ENCODE assay signal across 8 cellular contexts in genomic region chr4:38663801-38664703, GRCh38. TPM values are rescaled to one million over a fixed set of nuclear protein-coding genes. Genes with fewer than 3 reads are reported as not detected.
DNase-seq lines count a peak whose midpoint lies in the region; ATAC-seq, FAIRE-seq and TF ChIP-seq lines count a peak whose summit lies in the region.

Gene KLF3 (plus strand): TSS chr4:38664199. CDS start chr4:38680626, 16,427 bp downstream.

- H3K4me1 ChIP-seq in H1 (replicated peaks in 1 of 4; ENCODE audit: control insufficient read depth in 3 of 4, insufficient read depth in 4 of 4, low read length in 3 of 4) (peaks cover 3 to 17% (median 8%) of the 10 kb centered on the region in 4 experiments; a peak in 5 of 7 replicates), mesenchymal stem cell (ENCODE audit: control insufficient read depth, insufficient read depth, low read depth, low read length) (peaks cover 4% of the 10 kb centered on the region)

- H3K9ac ChIP-seq in H1 (replicated peaks in 1 of 4; ENCODE audit: extremely low read depth in 1 of 4, low read depth in 3 of 4, low read length in 3 of 4) (peak within 1 kb of the TSS; percentile 67 to 91 (median 76)), mesenchymal stem cell (ENCODE audit: low read length) (peak within 1 kb of the TSS; percentile 96)

- peaks cover 0 to 15% (median 13%) of the 10 kb centered on the region in 4 experiments; a peak in 6 of 7 replicates for H3K27me3 ChIP-seq in H1 (replicated peaks in 1 of 4; ENCODE audit: control insufficient read depth in 3 of 4, extremely low read depth in 1 of 4, insufficient read depth in 3 of 4, low read length in 3 of 4)
- H3K27me3 ChIP-seq in mesenchymal stem cell (ENCODE audit: control insufficient read depth in 1 of 2, insufficient read depth in 1 of 2, low read length in 2 of 2), result no peaks in the 10 kb centered on the region

- H3K27me3 Mint-ChIP-seq in activated CD8-positive, alpha-beta memory T cell treated with anti-CD3 and anti-CD28 coated beads, Interleukin-2, amount 10 ng/mL, durations not matched to agents 7 days and 5 days, result peaks cover 50% of the 10 kb centered on the region

- peak; percentile 69 to 99 (median 90) for DNase-seq in C1 segment of cervical spinal cord (lab: John Stamatoyannopoulos, UW)
- DNase-seq in NOMO-1 (lab: John Stamatoyannopoulos, UW; ENCODE audit: unreplicated experiment in 2 of 2), result peak; percentile 82 to 91
- DNase-seq in activated CD8-positive, alpha-beta memory T cell treated with anti-CD3 and anti-CD28 coated beads, Interleukin-2, amount 10 ng/mL, durations not matched to agents 7 days and 5 days, result peak; percentile 84
- DNase-seq in H1 (ENCODE audit: low read depth in 1 of 2, low spot score in 2 of 2), result peak in 1 of 2 experiments; percentile 82
- peak; percentile 89 for DNase-seq in mesenchymal stem cell
- DNase-seq in stimulated activated CD8-positive, alpha-beta memory T cell treated with anti-CD3 and anti-CD28 coated beads, Interleukin-12 subunit alpha, Interleukin-12 subunit beta, amount 100 ng/mL, for 24 hours (ENCODE audit: extremely low read depth), result peak; percentile 67

- H3K4ac ChIP-seq in H1 (replicated peaks; ENCODE audit: insufficient read length, low read depth, low read length) (no peak within 1 kb of the TSS), mesenchymal stem cell (ENCODE audit: low read depth in 1 of 2, low read length in 2 of 2) (peak within 1 kb of the TSS; percentile 75 to 98)

- no peak within 1 kb of the TSS for H2BK5ac ChIP-seq in H1 (ENCODE audit: low read depth, low read length)
- peak within 1 kb of the TSS; percentile 91 for H2BK5ac ChIP-seq in mesenchymal stem cell (ENCODE audit: low read depth, low read length, poor library complexity, severe bottlenecking)

- no peak for TF ChIP-seq EP300 in H1 (IDR thresholded peaks at IDR 0.05; ENCODE audit: borderline replicate concordance in 1 of 2, low read depth in 2 of 2, low read length in 2 of 2)

- CTCF ChIA-PET in activated CD8-positive, alpha-beta memory T cell treated with anti-CD3 and anti-CD28 coated beads, Interleukin-2, amount 10 ng/mL, durations not matched to agents 7 days and 5 days (lab: Charles Lee), result interaction anchor here (2.4 to 3.0 kb wide), 2 partner anchors 344 kb away, joined by 10 to 21 read pairs; no protein-coding TSS in a partner anchor
- CTCF ChIA-PET in H1 (lab: Charles Lee; ENCODE audit: partially characterized antibody), result interaction anchor here (2.0 kb wide), 1 partner anchor 346 kb away, joined by 7 read pairs; no protein-coding TSS in a partner anchor

- no peak for TF ChIP-seq CTCF in H1 (IDR thresholded peaks at IDR 0.05; ENCODE audit: control extremely low read depth in 1 of 3, insufficient read depth in 1 of 3, low read depth in 1 of 3, low read length in 3 of 3)

- no peaks in the 10 kb centered on the region for H3K36me3 Mint-ChIP-seq in activated CD8-positive, alpha-beta memory T cell treated with anti-CD3 and anti-CD28 coated beads, Interleukin-2, amount 10 ng/mL, durations not matched to agents 7 days and 5 days

- peaks cover 2% of the 10 kb centered on the region; the same call in 1 of the 2 replicates for H3K23me2 ChIP-seq in H1 (ENCODE audit: low read depth, low read length)

- H3K4me3 ChIP-seq in H1 (ENCODE audit: extremely low read depth in 1 of 4, insufficient read depth in 2 of 4, low read depth in 3 of 4, low read length in 4 of 4) (peak within 1 kb of the TSS; percentile 75 to 92 (median 80)), mesenchymal stem cell (ENCODE audit: insufficient read depth in 1 of 2, low read depth in 1 of 2, low read length in 2 of 2) (peak within 1 kb of the TSS; percentile 86 to 92)

- peak within 1 kb of the TSS; percentile 73 for H3K4me3 Mint-ChIP-seq in activated CD8-positive, alpha-beta memory T cell treated with anti-CD3 and anti-CD28 coated beads, Interleukin-2, amount 10 ng/mL, durations not matched to agents 7 days and 5 days

- H2BK120ac ChIP-seq in H1 (replicated peaks; ENCODE audit: low read depth, low read length) (no peak within 1 kb of the TSS), mesenchymal stem cell (ENCODE audit: low read depth, low read length) (peak within 1 kb of the TSS; percentile 96)

- H3K23ac ChIP-seq in H1 (ENCODE audit: insufficient read length), result no peak within 1 kb of the TSS
- peak within 1 kb of the TSS; percentile 90 to 95 for H3K23ac ChIP-seq in mesenchymal stem cell (ENCODE audit: low read length in 2 of 2)

- 0 out of 2 replicates have a peak, but pooled peaks cover 2% of the 10 kb centered on the region for H3K79me1 ChIP-seq in H1 (ENCODE audit: low read depth, low read length)
- H3K79me1 ChIP-seq in mesenchymal stem cell (replicated peaks; ENCODE audit: low read length, poor library complexity, severe bottlenecking), result peaks cover 4% of the 10 kb centered on the region

- H3K14ac ChIP-seq in H1 (ENCODE audit: insufficient read length), result no peak within 1 kb of the TSS
- peak within 1 kb of the TSS; percentile 86 to 96 for H3K14ac ChIP-seq in mesenchymal stem cell (ENCODE audit: low read length in 2 of 2)

- peak in 1 of 2 experiments; percentile 3; a peak in 2 of 4 replicates for TF ChIP-seq RAD21 in H1 (IDR thresholded peaks at IDR 0.05 in 1 of 2, conservative IDR thresholded peaks at IDR 0.05 in 1 of 2; ENCODE audit: low read depth in 2 of 2, low read length in 2 of 2)

- H3K56ac ChIP-seq in H1 (replicated peaks; ENCODE audit: insufficient read length, low read depth, low read length), result peak within 1 kb of the TSS; percentile 94

- H3K18ac ChIP-seq in H1 (ENCODE audit: extremely low read depth, low read length) (peak within 1 kb of the TSS; percentile 78), mesenchymal stem cell (ENCODE audit: low read depth in 1 of 2, low read length in 2 of 2) (peak within 1 kb of the TSS; percentile 94 to 99)

- TF ChIP-seq POLR2A in H1 (IDR thresholded peaks at IDR 0.05; ENCODE audit: control extremely low read depth in 1 of 2, low read depth in 2 of 2, low read length in 2 of 2), result peak; percentile 62 to 85

- WGBS in H1 (ENCODE audit: extremely low coverage in 1 of 2, insufficient coverage in 1 of 2, insufficient read length in 1 of 2, insufficient replicate concordance in 2 of 2, low coverage in 1 of 2, low lambda C conversion rate in 2 of 2, missing lambda C conversion rate in 1 of 2), 2 experiments, result 1% methylated on average over 16 of the region's 110 CpGs; no CpG with 5 or more reads in 1 of the 2 experiments
- under 1% methylated on average over 17 of the region's 110 CpGs for WGBS in mesenchymal stem cell

- peak within 1 kb of the TSS; percentile 73; the same call in 1 of the 2 replicates for H3K27ac ChIP-seq in H1 (ENCODE audit: low read depth, low read length)
- peak within 1 kb of the TSS; percentile 91 for H3K27ac ChIP-seq in mesenchymal stem cell (ENCODE audit: low read length, poor library complexity, severe bottlenecking)

- H3K36me3 ChIP-seq in H1 (ENCODE audit: control insufficient read depth in 2 of 4, insufficient read depth in 4 of 4, low read length in 3 of 4) (no peaks in the 10 kb centered on the region), mesenchymal stem cell (ENCODE audit: control insufficient read depth in 1 of 2, insufficient read depth in 2 of 2, low read depth in 1 of 2, low read length in 2 of 2) (no peaks in the 10 kb centered on the region)

- peak; percentile 64 for ATAC-seq in GM19452 (IDR thresholded peaks at IDR 0.05; ENCODE audit: unreplicated experiment)
- ATAC-seq in HG03565 (IDR thresholded peaks at IDR 0.05; ENCODE audit: unreplicated experiment), result peak; percentile 64
- peak; percentile 87 for ATAC-seq in activated CD8-positive, alpha-beta memory T cell treated with anti-CD3 and anti-CD28 coated beads, Interleukin-2, amount 10 ng/mL, durations not matched to agents 7 days and 5 days

- H2BK15ac ChIP-seq in H1 (ENCODE audit: low read length), result no peak within 1 kb of the TSS
- H2BK15ac ChIP-seq in mesenchymal stem cell (ENCODE audit: low read depth, poor library complexity, severe bottlenecking), result peak within 1 kb of the TSS; percentile 97

- POLR2A ChIA-PET in H1 (lab: Charles Lee; ENCODE audit: partially characterized antibody), result interaction anchor here (1.4 kb wide), 1 partner anchor 8 kb away, joined by 3 read pairs; no protein-coding TSS in a partner anchor

- peak within 1 kb of the TSS; percentile 11 for H4K91ac ChIP-seq in H1 (replicated peaks; ENCODE audit: insufficient read length, low read length)
- H4K91ac ChIP-seq in mesenchymal stem cell (ENCODE audit: low read length), result peak within 1 kb of the TSS; percentile 87

- H3K4me2 ChIP-seq in H1 (ENCODE audit: insufficient read depth in 1 of 2, low read depth in 2 of 2, low read length in 2 of 2) (peak within 1 kb of the TSS; percentile 79 to 97), mesenchymal stem cell (ENCODE audit: low read length, poor library complexity, severe bottlenecking) (peak within 1 kb of the TSS; percentile 89)

- H4K5ac ChIP-seq in H1 (ENCODE audit: insufficient read length, low read depth, low read length), result peak within 1 kb of the TSS; percentile 86

- no peak within 1 kb of the TSS for H2BK20ac ChIP-seq in H1 (ENCODE audit: low read length)

- H4K8ac ChIP-seq in H1 (ENCODE audit: extremely low read depth, insufficient read depth, low read length), result peak within 1 kb of the TSS; percentile 93
- H4K8ac ChIP-seq in mesenchymal stem cell (ENCODE audit: low read length), result peak within 1 kb of the TSS; percentile 90

- H2BK12ac ChIP-seq in H1 (ENCODE audit: low read depth, low read length) (peak within 1 kb of the TSS; percentile 81; the same call in 1 of the 2 replicates), mesenchymal stem cell (ENCODE audit: low read length in 2 of 2) (peak within 1 kb of the TSS; percentile 75 to 89)

- peak within 1 kb of the TSS; percentile 61 for H3K27ac Mint-ChIP-seq in activated CD8-positive, alpha-beta memory T cell treated with anti-CD3 and anti-CD28 coated beads, Interleukin-2, amount 10 ng/mL, durations not matched to agents 7 days and 5 days

- H2AK5ac ChIP-seq in H1 (ENCODE audit: low read depth, low read length) (no peak within 1 kb of the TSS; the same call in 1 of the 2 replicates), mesenchymal stem cell (ENCODE audit: low read length, severe bottlenecking) (no peak within 1 kb of the TSS)

- H2AFZ ChIP-seq in H1 (ENCODE audit: low read length), result 0 out of 2 replicates have a peak within 1 kb of the TSS, but pooled peaks have one; percentile 50
- peak within 1 kb of the TSS; percentile 19 for H2AFZ ChIP-seq in mesenchymal stem cell (ENCODE audit: low read depth, low read length)

- peaks cover 0 to 34% of the 10 kb centered on the region in 2 experiments; a peak in 2 of 4 replicates for H3K79me2 ChIP-seq in H1 (ENCODE audit: control insufficient read depth in 1 of 2, insufficient read depth in 2 of 2, low read length in 2 of 2)

- peaks cover 0 to 1% of the 10 kb centered on the region in 2 experiments for H4K20me1 ChIP-seq in H1 (replicated peaks in 1 of 2; ENCODE audit: control insufficient read depth in 1 of 2, insufficient read depth in 2 of 2, low read length in 2 of 2)

- H3K9me3 ChIP-seq in H1 (ENCODE audit: insufficient read depth in 2 of 2, low read depth in 1 of 2, low read length in 1 of 2) (no peaks in the 10 kb centered on the region), mesenchymal stem cell (ENCODE audit: control insufficient read depth, low read length) (no peaks in the 10 kb centered on the region)

- FAIRE-seq in H1 (lab: Jason Lieb, UNC), result no peak

- peaks cover 4% of the 10 kb centered on the region for H3K9me3 Mint-ChIP-seq in activated CD8-positive, alpha-beta memory T cell treated with anti-CD3 and anti-CD28 coated beads, Interleukin-2, amount 10 ng/mL, durations not matched to agents 7 days and 5 days (ENCODE audit: low read depth)

- peaks cover 34% of the 10 kb centered on the region for H3K4me1 Mint-ChIP-seq in activated CD8-positive, alpha-beta memory T cell treated with anti-CD3 and anti-CD28 coated beads, Interleukin-2, amount 10 ng/mL, durations not matched to agents 7 days and 5 days

RNA-seq across cellular contexts. Expression of gene KLF3, which starts in this region (rescaled TPM):
- total RNA-seq in activated CD8-positive, alpha-beta memory T cell treated with anti-CD3 and anti-CD28 coated beads, Interleukin-2, amount 10 ng/mL, durations not matched to agents 7 days and 5 days, result 1 to 10 TPM; 2.6 to 3.5 TPM
- total RNA-seq in H1 (2021; fragmentation: NEBNext Ultra II Directional; extraction: Animal tissue kit (Norgen Biotek cat#: 25700)), result 13.4 and 14.9 TPM in 2 replicates
- 7.1 and 8.0 TPM in 2 replicates for polyA plus RNA-seq in H1 (2011; rRNA removed)
- polyA plus RNA-seq in H1 (2011; cell fraction: cytosol; rRNA removed), result 5.2 TPM
- 9.5 TPM for polyA plus RNA-seq in H1 (2011; cell fraction: nucleus; rRNA removed)
- 6.2 to 8.7 TPM (median 6.8 TPM) in 4 replicates for polyA plus RNA-seq in H1 (2012, experiment 1 of 2)
- polyA plus RNA-seq in H1 (2012, experiment 2 of 2), result 2.2 TPM
- 7.3 TPM for polyA plus RNA-seq in H1 (2013, experiment 1 of 2)
- 7.4 TPM for polyA plus RNA-seq in H1 (2013, experiment 2 of 2)
- 15.0 and 19.5 TPM in 2 replicates for polyA minus RNA-seq in H1 (2011; rRNA and poly(A)+ RNA removed)
- 7.0 TPM for polyA minus RNA-seq in H1 (2011; cell fraction: cytosol; rRNA and poly(A)+ RNA removed)
- polyA minus RNA-seq in H1 (2011; cell fraction: nucleus; rRNA and poly(A)+ RNA removed), result 41.1 TPM
- 35.1 TPM for polyA plus RNA-seq in mesenchymal stem cell (2013, experiment 1 of 2)
- 35.0 TPM for polyA plus RNA-seq in mesenchymal stem cell (2013, experiment 2 of 2)
